8 cellular contexts compared by ENCODE assay signal in the genomic region with DNA sequence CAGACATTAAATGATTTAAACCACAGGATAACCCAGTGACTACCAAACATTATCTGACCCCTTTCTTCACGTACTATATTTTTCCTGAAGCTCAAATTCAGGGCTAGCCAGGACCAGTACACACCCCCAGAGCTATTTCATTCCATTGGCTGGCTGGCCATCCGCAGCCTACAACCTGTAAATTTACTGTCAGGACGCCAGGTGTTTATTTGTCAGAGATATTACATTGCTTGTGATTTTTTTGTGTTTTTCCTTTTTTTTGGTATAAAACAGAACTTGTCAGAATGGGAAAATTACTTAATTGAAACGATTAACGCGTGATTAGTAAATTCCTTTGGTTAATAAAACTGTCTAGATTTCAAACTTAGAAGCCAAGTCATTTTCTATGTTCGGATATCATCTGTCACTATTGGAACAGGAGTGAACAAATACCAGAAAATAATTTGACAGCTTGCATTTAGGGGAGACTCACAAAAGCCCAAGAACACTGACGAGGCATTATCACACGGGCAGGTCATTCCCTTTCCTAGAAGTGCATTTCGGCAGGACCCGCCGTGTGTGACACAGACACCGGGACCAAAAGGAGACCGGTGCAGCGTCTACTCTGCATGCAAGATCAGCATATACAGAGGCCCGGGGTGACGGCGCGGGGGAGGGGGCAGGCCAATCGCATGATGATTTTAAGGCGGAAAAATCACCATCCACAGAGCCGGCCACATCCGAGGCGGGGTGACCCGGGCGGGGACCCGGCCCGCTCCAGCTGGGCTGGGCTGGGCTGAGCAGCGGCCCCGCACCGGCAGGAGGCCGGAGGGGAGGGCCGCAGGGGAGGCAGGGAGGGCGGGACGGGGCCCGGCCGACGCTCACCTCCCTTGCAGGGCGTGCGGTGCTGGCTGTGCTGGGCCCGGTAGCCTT. TPM values are rescaled to one million over a fixed set of nuclear protein-coding genes. Genes with fewer than 3 reads are reported as not detected.
DNase-seq lines count a peak whose midpoint lies in the region; ATAC-seq, FAIRE-seq and TF ChIP-seq lines count a peak whose summit lies in the region.

No MANE protein-coding gene starts in this region.

- no peak for TF ChIP-seq POLR2A in endothelial cell of umbilical vein (IDR thresholded peaks at IDR 0.05; ENCODE audit: low read depth, low read length)

- H3K4me3 ChIP-seq in endothelial cell of umbilical vein (replicated peaks in 1 of 3; ENCODE audit: insufficient read depth in 1 of 3, low read depth in 1 of 3, low read length in 3 of 3) (peak overlapping the region; percentile 41 to 95 (median 94)), mucosa of descending colon (peak overlapping the region; percentile 61)

- H3K27me3 ChIP-seq in endothelial cell of umbilical vein (ENCODE audit: control insufficient read depth in 2 of 2, insufficient read depth in 2 of 2, low read length in 2 of 2): no peaks in the 10 kb centered on the region

- BruUV-seq in endothelial cell of umbilical vein (replicated peaks; lab: Mats Ljungman, UMichigan): no TSS peak

- no peaks in the 10 kb centered on the region for H3K9me3 ChIP-seq in endothelial cell of umbilical vein (replicated peaks; ENCODE audit: control insufficient read depth, insufficient read depth, low read length)
- no peaks in the 10 kb centered on the region for H3K9me3 ChIP-seq in mucosa of descending colon

- H2AFZ ChIP-seq in endothelial cell of umbilical vein (ENCODE audit: low read depth, low read length): peak overlapping the region; percentile 35

- CTCF ChIA-PET in endothelial cell of umbilical vein (lab: Charles Lee): interaction anchor here (0.7 to 1.8 kb wide), 11 partner anchors 9 to 154 kb away, joined by 3 to 9 read pairs (median 4); partner anchors contain the start of gene MMRN2

- peaks cover 2% of the 10 kb centered on the region for H4K20me1 ChIP-seq in endothelial cell of umbilical vein (replicated peaks; ENCODE audit: control insufficient read depth, extremely low read depth, insufficient read depth, low read length)

- ATAC-seq in HG02763 (IDR thresholded peaks at IDR 0.05; ENCODE audit: unreplicated experiment): peak; percentile 25
- peak; percentile 30 for ATAC-seq in mucosa of descending colon

- H3K36me3 ChIP-seq in endothelial cell of umbilical vein (ENCODE audit: control insufficient read depth in 2 of 2, extremely low read depth in 1 of 2, insufficient read depth in 2 of 2, low read length in 2 of 2) (no peaks in the 10 kb centered on the region), mucosa of descending colon (ENCODE audit: low read depth) (no peaks in the 10 kb centered on the region)

- no peaks in the 10 kb centered on the region for H3K9me1 ChIP-seq in endothelial cell of umbilical vein (replicated peaks; ENCODE audit: control insufficient read depth, extremely low read depth, insufficient read depth, low read length)

- peaks cover 35% of the 10 kb centered on the region for H3K4me1 ChIP-seq in endothelial cell of umbilical vein (ENCODE audit: control insufficient read depth, extremely low read depth, insufficient read depth, low read length)
- peaks cover 17% of the 10 kb centered on the region for H3K4me1 ChIP-seq in mucosa of descending colon (ENCODE audit: low read depth)

- peaks cover 70% of the 10 kb centered on the region for H3K79me2 ChIP-seq in endothelial cell of umbilical vein (ENCODE audit: control insufficient read depth, insufficient read depth, low read length)

- FAIRE-seq in endothelial cell of umbilical vein (lab: Jason Lieb, UNC): no peak

- H3K9ac ChIP-seq in endothelial cell of umbilical vein (replicated peaks; ENCODE audit: extremely low read depth, insufficient read depth, low read length): peak overlapping the region; percentile 85

- no peak for TF ChIP-seq CTCF in endothelial cell of umbilical vein (IDR thresholded peaks at IDR 0.05; ENCODE audit: extremely low read depth in 1 of 2, insufficient read depth in 1 of 2, low read depth in 1 of 2, low read length in 2 of 2)
- no peak for TF ChIP-seq CTCF in mucosa of descending colon (IDR thresholded peaks at IDR 0.05)

- POLR2A ChIA-PET in endothelial cell of umbilical vein (lab: Charles Lee): no interaction called here

- intact Hi-C loops in endothelial cell of umbilical vein (cut with micrococcal nuclease) (loop anchor here (2.0 kb wide), 2 partner anchors 123 to 135 kb away; partner anchors contain the start of gene SNCG), mucosa of descending colon (cut with DNase I, micrococcal nuclease) (no loop called here)

- dilution Hi-C loops in endothelial cell of umbilical vein (cut with MboI; ENCODE audit: extremely low pct_ligation_motif_present, low sequenced_read_pairs): no loop called here

- DNase-seq in NCI-H510A treated with DMSO at 0.1 percent for 48 hours (lab: John Stamatoyannopoulos, UW): peak; percentile 20
- no peak for DNase-seq in NCI-H510A (lab: John Stamatoyannopoulos, UW)
- DNase-seq in NCI-H226: peak; percentile 12
- DNase-seq in activated CD8-positive, alpha-beta memory T cell treated with anti-CD3 and anti-CD28 coated beads, Interleukin-2, amount 50 U/mL, for 48 hours: peak; percentile 87
- peak; percentile 52 for DNase-seq in endothelial cell of umbilical vein (ENCODE audit: low read depth, low spot score)
- DNase-seq in mucosa of descending colon: peak; percentile 80 to 87 (median 81)
- DNase-seq in stimulated activated CD8-positive, alpha-beta memory T cell treated with anti-CD3 and anti-CD28 coated beads, Interleukin-2, amount 100 ng/mL, for 48 hours (ENCODE audit: low read depth in 2 of 2): peak; percentile 69 to 70

- H3K4me2 ChIP-seq in endothelial cell of umbilical vein (ENCODE audit: insufficient read depth, low read length): peak overlapping the region; percentile 94

- H3K27ac ChIP-seq in endothelial cell of umbilical vein (ENCODE audit: insufficient read depth, low read depth, low read length): peak overlapping the region; percentile 71

TF ChIP-seq in endothelial cell of umbilical vein, 7 proteins besides CTCF, POLR2A, EP300 and RAD21:
- no peak for TF ChIP-seq POLR2AphosphoS5 (IDR thresholded peaks at IDR 0.05; ENCODE audit: insufficient read depth, low read depth, low read length)
TF ChIP-seq in endothelial cell of umbilical vein: peak in this region for 0.

RNA-seq across cellular contexts. Expression of gene GLUD1, which starts 0.9 kb away (rescaled TPM):
- total RNA-seq in endothelial cell of umbilical vein (86.6 and 94.7 TPM in 2 replicates), mucosa of descending colon (100 to 1,000 TPM; 114 to 141 (median 131) TPM)
- 34.1 and 41.9 TPM in 2 replicates for polyA plus RNA-seq in endothelial cell of umbilical vein
- polyA plus RNA-seq in endothelial cell of umbilical vein (2011; cell fraction: cytosol; rRNA removed): 48.4 and 49.4 TPM in 2 replicates
- polyA plus RNA-seq in endothelial cell of umbilical vein (2011; cell fraction: nucleus; rRNA removed): 46.3 and 52.0 TPM in 2 replicates
- polyA plus RNA-seq in endothelial cell of umbilical vein (2012): 105 and 122 TPM in 2 replicates
- polyA minus RNA-seq in endothelial cell of umbilical vein: 65.3 and 69.5 TPM in 2 replicates
- polyA minus RNA-seq in endothelial cell of umbilical vein (2011; cell fraction: cytosol; rRNA and poly(A)+ RNA removed): 60.5 TPM
- 24.5 and 33.5 TPM in 2 replicates for polyA minus RNA-seq in endothelial cell of umbilical vein (2011; cell fraction: nucleus; rRNA and poly(A)+ RNA removed)

RNA-seq across cellular contexts. Expression of gene SHLD2, which starts 1.3 kb away (rescaled TPM):
- 19.2 and 22.4 TPM in 2 replicates for total RNA-seq in endothelial cell of umbilical vein
- polyA plus RNA-seq in endothelial cell of umbilical vein: 4.8 and 6.1 TPM in 2 replicates
- 8.0 and 8.4 TPM in 2 replicates for polyA plus RNA-seq in endothelial cell of umbilical vein (2011; cell fraction: cytosol; rRNA removed)
- 14.3 and 18.1 TPM in 2 replicates for polyA plus RNA-seq in endothelial cell of umbilical vein (2011; cell fraction: nucleus; rRNA removed)
- 11.4 and 19.1 TPM in 2 replicates for polyA plus RNA-seq in endothelial cell of umbilical vein (2012)
- 9.1 and 11.8 TPM in 2 replicates for polyA minus RNA-seq in endothelial cell of umbilical vein
- 25.9 TPM for polyA minus RNA-seq in endothelial cell of umbilical vein (2011; cell fraction: cytosol; rRNA and poly(A)+ RNA removed)
- polyA minus RNA-seq in endothelial cell of umbilical vein (2011; cell fraction: nucleus; rRNA and poly(A)+ RNA removed): 14.3 and 17.6 TPM in 2 replicates
- total RNA-seq in mucosa of descending colon: 10 to 100 TPM; 28.0 to 32.2 (median 28.7) TPM
